Comparison of ENCODE assay signal across 8 cellular contexts in the genomic region with DNA sequence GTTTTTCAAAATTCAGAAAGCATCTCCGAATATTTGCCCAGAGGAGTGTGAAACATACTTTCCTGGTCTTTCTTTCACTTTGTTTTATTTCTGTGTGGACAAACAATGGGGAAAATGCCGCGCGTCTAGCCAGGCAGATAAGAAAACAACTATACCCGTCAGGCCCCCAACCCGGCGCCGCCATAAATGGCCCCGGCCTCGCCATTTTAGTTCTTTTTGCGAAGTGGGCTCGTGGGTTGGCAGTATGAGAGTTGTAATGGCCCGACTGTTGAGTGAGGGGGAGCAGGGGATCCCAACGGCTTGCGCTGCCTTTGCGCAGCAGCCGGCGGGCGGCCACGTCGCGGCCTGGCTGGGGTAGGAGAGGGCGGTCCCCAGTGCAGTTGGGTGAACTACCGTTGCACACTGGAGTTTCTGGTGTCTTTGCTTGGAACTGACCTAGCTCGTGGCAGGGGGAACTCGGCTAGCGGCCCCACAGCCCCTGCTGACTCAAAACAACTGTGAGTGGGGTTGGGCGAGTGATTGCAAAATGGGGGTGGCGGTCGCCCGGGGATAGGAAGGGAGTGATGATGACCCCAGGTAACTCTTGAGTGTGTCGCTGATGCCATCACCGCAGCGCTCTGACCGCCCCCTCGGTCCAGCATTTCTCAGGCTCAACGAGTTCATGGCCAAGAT. TPM values are rescaled to one million over a fixed set of nuclear protein-coding genes. Genes with fewer than 3 reads are reported as not detected.
DNase-seq lines count a peak whose midpoint lies in the region; ATAC-seq and TF ChIP-seq lines count a peak whose summit lies in the region.

No MANE protein-coding gene starts in this region.

- TF ChIP-seq EP300 in stomach (IDR thresholded peaks at IDR 0.05), result no peak

- peak; percentile 99 for TF ChIP-seq POLR2A in GM15510 (IDR thresholded peaks at IDR 0.05; ENCODE audit: borderline replicate concordance, extremely low read depth, insufficient read length)
- peak in 1 of 4 donors; percentile 31 for TF ChIP-seq POLR2A in stomach (IDR thresholded peaks at IDR 0.05)

- intact Hi-C loops in stomach (cut with DNase I; ENCODE audit: low total_unique reads), result no loop called here

- H3K36me3 ChIP-seq in HUES6 (ENCODE audit: control insufficient read depth, insufficient read depth, low read length) (peaks cover 50% of the 10 kb centered on the region), stomach (peaks cover 27 to 35% (median 33%) of the 10 kb centered on the region in 4 donors)

- H3K27ac ChIP-seq in HUES6 (ENCODE audit: low read depth, low read length), result peak overlapping the region; percentile 98
- peak overlapping the region; percentile 94 to 97 (median 96) for H3K27ac ChIP-seq in stomach

- peak overlapping the region; percentile 100 for H3K27ac Mint-ChIP-seq in neural crest cell (ENCODE audit: unreplicated experiment)

- H3K27me3 ChIP-seq in HUES6 (ENCODE audit: control insufficient read depth, insufficient read depth, low read length), result no peaks in the 10 kb centered on the region
- H3K27me3 ChIP-seq in stomach, result no peaks in the 10 kb centered on the region

- peak overlapping the region; percentile 98 for H3K4me3 Mint-ChIP-seq in neural crest cell

- peak overlapping the region; percentile 100 for H3K9ac ChIP-seq in HUES6 (ENCODE audit: low read length)

- TF ChIP-seq CTCF in foreskin fibroblast (IDR thresholded peaks at IDR 0.05; ENCODE audit: low read depth, low read length) (no peak), neural crest cell (conservative IDR thresholded peaks at IDR 0.05) (no peak), stomach (IDR thresholded peaks at IDR 0.05) (no peak)

- no peaks in the 10 kb centered on the region for H3K9me3 Mint-ChIP-seq in neural crest cell

- DNase-seq in RPMI8226 (peak; percentile 84), foreskin fibroblast (no peak), neural crest cell (ENCODE audit: low read depth, low spot score) (peak; percentile 80), stomach (peak; percentile 77)
- peak; percentile 70 for DNase-seq in activated effector memory CD4-positive, alpha-beta T cell treated with Interleukin-2 at 50 U/mL for 16 hours

- H3K9me3 ChIP-seq in HUES6 (ENCODE audit: control insufficient read depth, insufficient read depth, low read depth, low read length) (no peaks in the 10 kb centered on the region), stomach (no peaks in the 10 kb centered on the region)

- H3K4me1 ChIP-seq in HUES6 (ENCODE audit: control insufficient read depth, insufficient read depth, low read length) (peaks cover 19% of the 10 kb centered on the region), stomach (peaks cover 46 to 81% (median 71%) of the 10 kb centered on the region in 4 donors)

- peak overlapping the region; percentile 99 for H3K4me3 ChIP-seq in HUES6 (ENCODE audit: low read depth, low read length)
- peak overlapping the region; percentile 83 to 95 for H3K4me3 ChIP-seq in foreskin fibroblast (ENCODE audit: low read depth in 1 of 2, low read length in 2 of 2)
- peak overlapping the region; percentile 81 to 96 (median 88) for H3K4me3 ChIP-seq in stomach

- peaks cover 1% of the 10 kb centered on the region for H3K27me3 Mint-ChIP-seq in neural crest cell (ENCODE audit: low read depth)

- H3K4me1 Mint-ChIP-seq in neural crest cell, result peaks cover 54% of the 10 kb centered on the region

- ATAC-seq in GM18520 (IDR thresholded peaks at IDR 0.05; ENCODE audit: unreplicated experiment), result no peak

- H3K36me3 Mint-ChIP-seq in neural crest cell (ENCODE audit: low read depth), result peaks cover 31% of the 10 kb centered on the region

- WGBS in stomach, 5 donors, result 0 to 1% (median 1%) methylated on average over 33 to 37 of the region's 37 CpGs

RNA-seq across cellular contexts. Expression of gene HSPA1B, which starts 7.3 kb away (rescaled TPM):
- total RNA-seq in neural crest cell (78.5 and 82.5 TPM in 2 replicates), stomach (100 to 1,000 TPM in 3 of 5 donors, 10 to 100 TPM in 2; 44.3 to 165 (median 105) TPM)
- polyA plus RNA-seq in stomach, result 10 to 100 TPM; 35.9 to 66.0 (median 51.3) TPM

RNA-seq across cellular contexts. Expression of gene HSPA1A, which starts 19.5 kb away (rescaled TPM):
- total RNA-seq in neural crest cell, result 70.3 and 72.3 TPM in 2 replicates
- 100 to 1,000 TPM in 3 of 5 donors, 10 to 100 TPM in 2; 68.8 to 124 (median 113) TPM for total RNA-seq in stomach
- polyA plus RNA-seq in stomach, result 100 to 1,000 TPM in 1 of 3 donors, 10 to 100 TPM in 2; 51.1 to 107 (median 64.8) TPM

RNA-seq across cellular contexts. Expression of gene HSPA1L, which starts 19.8 kb away (rescaled TPM):
- total RNA-seq in neural crest cell (1.5 and 1.8 TPM in 2 replicates), stomach (1 to 10 TPM in 2 of 5 donors, not detected in 3; 1.1 to 1.7 TPM)
- under 1 TPM; 0.46 to 0.98 (median 0.75) TPM for polyA plus RNA-seq in stomach

RNA-seq across cellular contexts. Expression of gene NEU1, which starts 27.8 kb away (rescaled TPM):
- total RNA-seq in neural crest cell (46.3 and 49.9 TPM in 2 replicates), stomach (10 to 100 TPM; 11.3 to 60.7 (median 25.0) TPM)
- polyA plus RNA-seq in stomach, result 10 to 100 TPM; 16.3 to 29.0 (median 22.2) TPM

RNA-seq across cellular contexts. Expression of gene LSM2, which starts 28.1 kb away (rescaled TPM):
- total RNA-seq in neural crest cell (122 and 135 TPM in 2 replicates), stomach (10 to 100 TPM in 3 of 5 donors, 1 to 10 TPM in 1, not detected in 1; 6.7 to 34.5 (median 11.4) TPM)
- polyA plus RNA-seq in stomach, result 10 to 100 TPM; 45.2 to 55.8 (median 50.4) TPM

Comparison
In these comparisons a context has a peak if more than half of its experiments do, and no peak if none do; other contexts are left out.
1. DNase-seq: peak in RPMI8226 (single experiment), activated effector memory CD4-positive, alpha-beta T cell treated with Interleukin-2 at 50 U/mL for 16 hours (single experiment), neural crest cell (single experiment) and stomach (single experiment); none in foreskin fibroblast (0 of 2).
2. Peak in every context shown above with its lines, with median percentiles within 50 percentile points of each other: H3K4me3 ChIP-seq.